15 cellular contexts compared by ENCODE assay signal in the genomic region with DNA sequence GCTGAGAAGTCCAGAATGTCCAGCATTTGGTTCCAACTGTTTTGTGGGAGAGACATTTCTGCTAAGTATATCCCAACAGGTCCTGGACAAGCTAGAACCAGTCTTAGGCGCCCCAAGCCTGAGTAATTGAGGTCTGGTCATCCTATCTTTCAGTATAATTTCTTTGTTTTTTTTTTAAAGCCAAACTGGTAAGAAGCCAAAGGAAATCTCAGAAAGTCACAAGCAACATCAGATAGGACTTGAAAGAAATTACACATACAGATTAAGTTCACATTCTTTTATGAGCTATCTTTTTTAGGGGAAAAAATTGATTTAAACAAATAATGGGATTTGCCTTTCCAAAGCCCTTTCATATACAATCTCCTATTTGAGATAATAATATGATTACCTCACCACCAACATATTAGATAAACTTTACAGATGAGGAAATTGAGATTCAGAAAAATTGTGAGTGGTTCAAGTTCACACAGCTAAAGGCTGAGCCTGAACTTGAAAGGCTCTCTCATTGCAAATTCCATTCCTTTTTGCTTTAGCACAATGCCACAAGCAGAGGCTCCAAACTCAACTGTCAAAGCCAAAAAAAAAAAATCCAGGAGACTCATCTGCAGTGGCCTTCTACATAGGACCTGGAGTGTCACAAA. TPM values are rescaled to one million over a fixed set of nuclear protein-coding genes. Genes with fewer than 3 reads are reported as not detected.
A peak's percentile ranks its signal among the peaks of the same experiment; 100 is the strongest.
DNase-seq lines count a peak whose midpoint lies in the region; ATAC-seq, FAIRE-seq and TF ChIP-seq lines count a peak whose summit lies in the region.
"Had no signal": no experiment of that assay in that cellular context is flagged by ENCODE, and none has a peak within 500 bp of the region (broad histone marks: within the 10 kb centered on the region; RNA-seq: fewer than 3 reads in every experiment).

No MANE protein-coding gene starts in this region.

- no peak overlapping the region for H3K9ac ChIP-seq in K562 (ENCODE audit: insufficient read depth in 1 of 2, low read depth in 2 of 2, low read length in 2 of 2)

- peak; percentile 49 for FAIRE-seq in K562 (lab: Jason Lieb, UNC)
- FAIRE-seq: H1 had no signal

- no peak for TF ChIP-seq POLR2A in K562 (conservative IDR thresholded peaks at IDR 0.05)

- CTCF ChIA-PET in K562 (lab: Yijun Ruan, JAX; ENCODE audit: low intra/inter-chr PET ratio), result no interaction called here

- no peak for TF ChIP-seq EP300 in K562 (IDR thresholded peaks at IDR 0.05; ENCODE audit: low read length)

- H3K27ac ChIP-seq in K562 (ENCODE audit: extremely low read depth, low read depth, low read length) (no peak overlapping the region), hepatocyte (peak overlapping the region; percentile 84), skin epidermis (peak overlapping the region in 12 of 21 experiments; percentile 5 to 66 (median 48))
- H3K27ac ChIP-seq: SK-N-MC had no signal

- H3K36me3 ChIP-seq in K562 (ENCODE audit: control insufficient read depth, insufficient read depth, low read length), result peaks cover 4% of the 10 kb centered on the region; the same call in 1 of the 3 replicates
- no peaks in the 10 kb centered on the region for H3K36me3 ChIP-seq in hepatocyte (replicated peaks; ENCODE audit: insufficient read depth, low read depth)

- no peak overlapping the region for H3K4me3 ChIP-seq in K562
- no peak overlapping the region for H3K4me3 ChIP-seq in hepatocyte
- H3K4me3 ChIP-seq in skin epidermis, result no peak overlapping the region
- H3K4me3 ChIP-seq: SK-N-MC had no signal

- H3K27me3 ChIP-seq in K562 (ENCODE audit: control insufficient read depth in 2 of 2, insufficient read depth in 2 of 2, low read length in 2 of 2) (no peaks in the 10 kb centered on the region), hepatocyte (no peaks in the 10 kb centered on the region)

- TF ChIP-seq RAD21 in K562 (CRISPR knock-in tag; conservative IDR thresholded peaks at IDR 0.05 in 1 of 2, IDR thresholded peaks at IDR 0.05 in 1 of 2), result no peak

- H3K4me1 ChIP-seq in K562 (replicated peaks in 1 of 2; ENCODE audit: control insufficient read depth in 2 of 2, insufficient read depth in 2 of 2, low read length in 2 of 2), result peaks cover 18 to 36% of the 10 kb centered on the region in 2 experiments
- peaks cover 53% of the 10 kb centered on the region for H3K4me1 ChIP-seq in hepatocyte (ENCODE audit: insufficient read depth)

- POLR2A ChIA-PET in K562 (lab: Yijun Ruan, JAX), result interaction anchor here (0.7 to 1.2 kb wide), 3 partner anchors 9 to 13 kb away, joined by 3 to 4 read pairs (median 3); no protein-coding TSS in a partner anchor

- 91% methylated on average over 1 of the region's 1 CpG for WGBS in K562 (ENCODE audit: insufficient coverage, low coverage, missing lambda C conversion rate)
- 79% methylated on average over 1 of the region's 1 CpG for WGBS in hepatocyte (ENCODE audit: low lambda C conversion rate, missing lambda C conversion rate)

- in situ Hi-C loops in K562 (cut with MboI), result no loop called here

- intact Hi-C loops in K562 (cut with micrococcal nuclease), result no loop called here

- H3K9me3 ChIP-seq in K562 (replicated peaks; ENCODE audit: control insufficient read depth, insufficient read depth, low read depth, low read length) (no peaks in the 10 kb centered on the region; the same call in 1 of the 2 replicates), hepatocyte (ENCODE audit: low read depth) (no peaks in the 10 kb centered on the region)

- H3K9me2 ChIP-seq in hepatocyte (replicated peaks; ENCODE audit: insufficient read depth), result no peaks in the 10 kb centered on the region

- TF ChIP-seq CTCF in K562 (IDR thresholded peaks at IDR 0.05 in 2 of 3, conservative IDR thresholded peaks at IDR 0.05 in 1 of 3; ENCODE audit: insufficient read depth in 2 of 3, low read depth in 1 of 3, low read length in 3 of 3) (no peak), hepatocyte (IDR thresholded peaks at IDR 0.05; ENCODE audit: poor library complexity) (no peak)

- H2AFZ ChIP-seq in K562 (ENCODE audit: low read depth, low read length) (no peak overlapping the region), hepatocyte (no peak overlapping the region)

- ATAC-seq in K562, result no peak
- no peak for ATAC-seq in GM21515 (IDR thresholded peaks at IDR 0.05; ENCODE audit: unreplicated experiment)
- ATAC-seq: effector memory CD8-positive, alpha-beta T cell had no signal

- DNase-seq in ELR (ENCODE audit: low read depth), result peak; percentile 10
- no peak for DNase-seq in K562 (ENCODE audit: extremely low read depth in 1 of 4, low spot score in 3 of 4)
- DNase-seq in hepatocyte (ENCODE audit: low spot score), result no peak
- DNase-seq in superior temporal gyrus (ENCODE audit: extremely low spot score), result no peak
- DNase-seq in AG08396 (ENCODE audit: low spot score), result no peak
- no peak for DNase-seq in OCI-M2 (lab: John Stamatoyannopoulos, UW; ENCODE audit: unreplicated experiment)
- DNase-seq: activated CD4-positive, alpha-beta T cell treated with anti-CD3 and anti-CD28 coated beads, Interleukin-2, amount 50 U/mL, for 1 hour; activated naive CD4-positive, alpha-beta T cell treated with anti-CD3 and anti-CD28 coated beads for 36 hours; effector memory CD8-positive, alpha-beta T cell; NCI-H69; posterior cingulate gyrus had no signal

- no TSS peak for BruUV-seq in K562 (replicated peaks; lab: Mats Ljungman, UMichigan)

- peaks cover 15% of the 10 kb centered on the region for H4K20me1 ChIP-seq in K562 (replicated peaks; ENCODE audit: control insufficient read depth, insufficient read depth, low read length)
- H4K20me1 ChIP-seq in hepatocyte (ENCODE audit: insufficient read depth, poor library complexity, severe bottlenecking), result no peaks in the 10 kb centered on the region

- peaks cover 4% of the 10 kb centered on the region for H3K9me1 ChIP-seq in K562 (ENCODE audit: control insufficient read depth, insufficient read depth, low read length)

- H3K79me2 ChIP-seq in K562 (ENCODE audit: control insufficient read depth, insufficient read depth, low read length) (peaks cover 82% of the 10 kb centered on the region), hepatocyte (peaks cover 89% of the 10 kb centered on the region)

- H3K4me2 ChIP-seq in K562 (ENCODE audit: insufficient read depth, low read length) (no peak overlapping the region), hepatocyte (peak overlapping the region; percentile 14)

TF ChIP-seq in K562, 482 proteins besides CTCF, POLR2A, EP300 and RAD21:
- TF ChIP-seq CBFA2T3 (IDR thresholded peaks at IDR 0.05) (no peak), CBFA2T2 (conservative IDR thresholded peaks at IDR 0.05) (no peak)
- TF ChIP-seq, protein P1, sequence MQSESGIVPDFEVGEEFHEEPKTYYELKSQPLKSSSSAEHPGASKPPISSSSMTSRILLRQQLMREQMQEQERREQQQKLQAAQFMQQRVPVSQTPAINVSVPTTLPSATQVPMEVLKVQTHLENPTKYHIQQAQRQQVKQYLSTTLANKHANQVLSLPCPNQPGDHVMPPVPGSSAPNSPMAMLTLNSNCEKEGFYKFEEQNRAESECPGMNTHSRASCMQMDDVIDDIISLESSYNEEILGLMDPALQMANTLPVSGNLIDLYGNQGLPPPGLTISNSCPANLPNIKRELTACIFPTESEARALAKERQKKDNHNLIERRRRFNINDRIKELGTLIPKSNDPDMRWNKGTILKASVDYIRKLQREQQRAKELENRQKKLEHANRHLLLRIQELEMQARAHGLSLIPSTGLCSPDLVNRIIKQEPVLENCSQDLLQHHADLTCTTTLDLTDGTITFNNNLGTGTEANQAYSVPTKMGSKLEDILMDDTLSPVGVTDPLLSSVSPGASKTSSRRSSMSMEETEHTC (IDR thresholded peaks at IDR 0.05), result no peak
- TF ChIP-seq, protein P2, sequence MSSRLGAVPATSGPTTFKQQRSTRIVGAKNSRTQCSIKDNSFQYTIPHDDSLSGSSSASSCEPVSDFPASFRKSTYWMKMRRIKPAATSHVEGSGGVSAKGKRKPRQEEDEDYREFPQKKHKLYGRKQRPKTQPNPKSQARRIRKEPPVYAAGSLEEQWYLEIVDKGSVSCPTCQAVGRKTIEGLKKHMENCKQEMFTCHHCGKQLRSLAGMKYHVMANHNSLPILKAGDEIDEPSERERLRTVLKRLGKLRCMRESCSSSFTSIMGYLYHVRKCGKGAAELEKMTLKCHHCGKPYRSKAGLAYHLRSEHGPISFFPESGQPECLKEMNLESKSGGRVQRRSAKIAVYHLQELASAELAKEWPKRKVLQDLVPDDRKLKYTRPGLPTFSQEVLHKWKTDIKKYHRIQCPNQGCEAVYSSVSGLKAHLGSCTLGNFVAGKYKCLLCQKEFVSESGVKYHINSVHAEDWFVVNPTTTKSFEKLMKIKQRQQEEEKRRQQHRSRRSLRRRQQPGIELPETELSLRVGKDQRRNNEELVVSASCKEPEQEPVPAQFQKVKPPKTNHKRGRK (tag; IDR thresholded peaks at IDR 0.05), result no peak
TF ChIP-seq in K562: peak in this region for 0.

RNA-seq across cellular contexts. Expression of a gene that starts 15.0 kb away (rescaled TPM):
- 33.7 and 36.9 TPM in 2 replicates for total RNA-seq in K562 (2011; cell fraction: chromatin; rRNA removed; ENCODE audit: low replicate concordance)
- total RNA-seq in K562 (2011; cell fraction: nucleolus; rRNA removed), result 27.2 and 28.5 TPM in 2 replicates
- total RNA-seq in K562 (2011; cell fraction: nucleoplasm; rRNA removed), result 37.0 and 40.4 TPM in 2 replicates
- total RNA-seq in K562 (2014; rRNA removed) (19.8 and 23.9 TPM in 2 replicates), K562 (2014; rRNA removed; fragmentation: Illumina TruSeq; extraction: Trizol) (39.1 and 41.6 TPM in 2 replicates), K562 (2015; rRNA removed; fragmentation: Illumina TruSeq; extraction: Trizol) (29.6 and 32.7 TPM in 2 replicates), K562 (2021) (110 and 116 TPM in 2 replicates), hepatocyte (58.2 and 61.0 TPM in 2 replicates)
- polyA plus RNA-seq in K562 (2011; rRNA removed) (47.3 and 71.2 TPM in 2 replicates), K562 (2014; fragmentation: Illumina TruSeq; extraction: Trizol) (128 and 164 TPM in 2 replicates), K562 (2014; fragmentation: Nextera tagmentation; extraction: Ambion mirVana) (10 to 100 TPM; 25.6 to 32.9 TPM), K562 (2014; rRNA removed) (56.5 and 59.1 TPM in 2 replicates), hepatocyte (176 TPM in 2 replicates)
- 79.5 and 97.2 TPM in 2 replicates for polyA plus RNA-seq in K562 (2011; cell fraction: cytosol; rRNA removed)
- polyA plus RNA-seq in K562 (2011; cell fraction: nucleus; rRNA removed), result 42.8 and 45.8 TPM in 2 replicates
- polyA plus RNA-seq in K562 (2012), result 144 and 169 TPM in 2 replicates
- polyA minus RNA-seq in K562 (2011; rRNA and poly(A)+ RNA removed), result 68.9 and 82.4 TPM in 2 replicates
- 67.6 and 71.5 TPM in 2 replicates for polyA minus RNA-seq in K562 (2011; cell fraction: cytosol; rRNA and poly(A)+ RNA removed)
- 14.0 and 21.2 TPM in 2 replicates for polyA minus RNA-seq in K562 (2011; cell fraction: nucleus; rRNA and poly(A)+ RNA removed)
